In genomic region chrX:115896362-115896761, GRCh38 we compare ENCODE assay signal across 6 cellular contexts.
"Had no signal": no experiment of that assay in that cellular context is flagged by ENCODE, and none has a peak within 500 bp of the region (broad histone marks: within the 10 kb centered on the region; RNA-seq: fewer than 3 reads in every experiment).

No MANE protein-coding gene starts in this region.

- H3K27ac Mint-ChIP-seq: GM23338 had no signal

- H3K27ac ChIP-seq: HL-60 had no signal

- H2AFZ ChIP-seq: GM23338 had no signal

- H3K4me3 Mint-ChIP-seq: GM23338, IgD-negative memory B cell had no signal

- DNase-seq: HCEC 1CT, KBM-7 had no signal

- H3K4me2 ChIP-seq: GM23338 had no signal

- ATAC-seq: GM23338, HepG2 had no signal

- H3K27me3 Mint-ChIP-seq: IgD-negative memory B cell had no signal

- H3K36me3 Mint-ChIP-seq: IgD-negative memory B cell had no signal

- H3K4me3 ChIP-seq: GM23338 had no signal

- H3K9me3 Mint-ChIP-seq: GM23338 had no signal
